Comparison of ENCODE assay signal across 10 cellular contexts in genomic region chrX:21932277-21932996, GRCh38. TPM values are rescaled to one million over a fixed set of nuclear protein-coding genes. Genes with fewer than 3 reads are reported as not detected.
DNase-seq lines count a peak whose midpoint lies in the region; ATAC-seq, FAIRE-seq and TF ChIP-seq lines count a peak whose summit lies in the region.
"Had no signal": no experiment of that assay in that cellular context is flagged by ENCODE, and none has a peak within 500 bp of the region (broad histone marks: within the 10 kb centered on the region; RNA-seq: fewer than 3 reads in every experiment).

No MANE protein-coding gene starts in this region.

- ATAC-seq in GM21367 (IDR thresholded peaks at IDR 0.05; ENCODE audit: unreplicated experiment) (no peak), GM21576 (IDR thresholded peaks at IDR 0.05; ENCODE audit: unreplicated experiment) (no peak)

- DNase-seq in NB4 (ENCODE audit: low read depth) (peak; percentile 65), dermis blood vessel endothelial cell (peak; percentile 83), osteocyte (ENCODE audit: extremely low spot score, unreplicated experiment) (no peak), testis (no peak), NCI-H748 treated with DMSO at 0.1 percent for 48 hours (lab: John Stamatoyannopoulos, UW) (no peak)
- DNase-seq: left ventricle myocardium inferior had no signal

- peak overlapping the region; percentile 98 for H3K27ac Mint-ChIP-seq in osteocyte (ENCODE audit: unreplicated experiment)
- H3K27ac Mint-ChIP-seq: activated naive CD4-positive, alpha-beta T cell treated with anti-CD3 and anti-CD28 coated beads, Interleukin-2, amount 50 U/mL, for 24 hours had no signal

- no peaks in the 10 kb centered on the region for H3K36me3 ChIP-seq in testis (ENCODE audit: low read depth, missing control alignments)
- H3K36me3 ChIP-seq: left ventricle myocardium inferior had no signal

- TF ChIP-seq POLR2A in NB4 (IDR thresholded peaks at IDR 0.05; ENCODE audit: extremely low read depth, insufficient read length) (no peak), testis (IDR thresholded peaks at IDR 0.05) (no peak)

- peak; percentile 92 for FAIRE-seq in G401.6 (lab: Jason Lieb, UNC)

- H3K4me3 Mint-ChIP-seq in osteocyte (ENCODE audit: unreplicated experiment), result peak overlapping the region; percentile 34
- H3K4me3 Mint-ChIP-seq: activated naive CD4-positive, alpha-beta T cell treated with anti-CD3 and anti-CD28 coated beads, Interleukin-2, amount 50 U/mL, for 24 hours had no signal

- no peak overlapping the region for H3K27ac ChIP-seq in testis
- H3K27ac ChIP-seq: left ventricle myocardium inferior had no signal

- H3K9me3 ChIP-seq in testis, result no peaks in the 10 kb centered on the region
- H3K9me3 ChIP-seq: left ventricle myocardium inferior had no signal

- intact Hi-C loops in testis (cut with DNase I; ENCODE audit: low total_unique reads), result no loop called here

- H3K27me3 ChIP-seq in testis, result no peaks in the 10 kb centered on the region

- H3K4me3 ChIP-seq in NB4 (ENCODE audit: low read depth, low read length) (no peak overlapping the region), testis (no peak overlapping the region)
- H3K4me3 ChIP-seq: left ventricle myocardium inferior had no signal

- H3K4me1 Mint-ChIP-seq in osteocyte (ENCODE audit: unreplicated experiment), result peaks cover 42% of the 10 kb centered on the region

- TF ChIP-seq CTCF in NB4 (IDR thresholded peaks at IDR 0.05; ENCODE audit: low read depth, low read length) (no peak), osteocyte (IDR thresholded peaks at IDR 0.05) (peak; percentile 44), testis (IDR thresholded peaks at IDR 0.05) (no peak)

- no peaks in the 10 kb centered on the region for H3K9me3 Mint-ChIP-seq in osteocyte (ENCODE audit: unreplicated experiment)
- H3K9me3 Mint-ChIP-seq: activated naive CD4-positive, alpha-beta T cell treated with anti-CD3 and anti-CD28 coated beads, Interleukin-2, amount 50 U/mL, for 24 hours had no signal

- no peaks in the 10 kb centered on the region for H3K4me1 ChIP-seq in testis
- H3K4me1 ChIP-seq: left ventricle myocardium inferior had no signal

- WGBS in testis, 2 donors, result 74 to 85% methylated on average over 10 of the region's 10 CpGs

- H3K36me3 Mint-ChIP-seq in osteocyte (ENCODE audit: unreplicated experiment), result no peaks in the 10 kb centered on the region

- H3K27me3 Mint-ChIP-seq in osteocyte (ENCODE audit: unreplicated experiment), result no peaks in the 10 kb centered on the region
- H3K27me3 Mint-ChIP-seq: activated naive CD4-positive, alpha-beta T cell treated with anti-CD3 and anti-CD28 coated beads, Interleukin-2, amount 50 U/mL, for 24 hours had no signal

RNA-seq across cellular contexts. Expression of gene SMS, which starts 8.1 kb away (rescaled TPM):
- total RNA-seq in dermis blood vessel endothelial cell (117 and 166 TPM in 2 replicates), osteocyte (91.4 and 94.5 TPM in 2 replicates), testis (10 to 100 TPM; 35.7 to 38.8 TPM)
- 49.8 TPM for polyA plus RNA-seq in testis (ENCODE audit: insufficient read depth, low read depth, low replicate concordance)

Comparison
In these comparisons a context has a peak if more than half of its experiments do, and no peak if none do; other contexts are left out.
1. DNase-seq: peak in NB4 (single experiment) and dermis blood vessel endothelial cell (single experiment); none in osteocyte (single experiment), testis (single experiment) and NCI-H748 treated with DMSO at 0.1 percent for 48 hours (single experiment).